In the genomic region with DNA sequence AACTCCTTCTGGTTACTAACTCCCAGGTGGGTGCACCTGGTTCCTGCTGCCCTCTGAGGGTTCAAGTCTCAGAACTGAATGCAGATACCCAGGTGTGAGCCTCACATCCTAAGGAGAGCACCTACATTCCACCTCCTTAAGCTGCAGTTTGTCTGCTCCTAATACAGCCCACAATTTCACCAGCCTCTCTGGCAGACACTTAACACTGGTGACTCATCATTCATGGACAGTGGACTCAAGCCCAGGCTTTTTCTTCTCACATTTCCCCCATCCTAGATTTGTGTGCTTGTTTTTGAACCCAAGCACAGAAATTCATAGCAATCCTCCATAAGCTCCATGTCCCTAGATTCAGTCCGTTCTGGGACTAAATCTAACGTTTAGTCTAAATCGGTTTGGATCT, we compare ENCODE assay signal across 1 cellular context.
TF ChIP-seq lines count a peak whose summit lies in the region.

No MANE protein-coding gene starts in this region.

TF ChIP-seq in IMR-90, 13 proteins besides CTCF, POLR2A, EP300 and RAD21 (continued from another document):
- TF ChIP-seq, protein P1, sequence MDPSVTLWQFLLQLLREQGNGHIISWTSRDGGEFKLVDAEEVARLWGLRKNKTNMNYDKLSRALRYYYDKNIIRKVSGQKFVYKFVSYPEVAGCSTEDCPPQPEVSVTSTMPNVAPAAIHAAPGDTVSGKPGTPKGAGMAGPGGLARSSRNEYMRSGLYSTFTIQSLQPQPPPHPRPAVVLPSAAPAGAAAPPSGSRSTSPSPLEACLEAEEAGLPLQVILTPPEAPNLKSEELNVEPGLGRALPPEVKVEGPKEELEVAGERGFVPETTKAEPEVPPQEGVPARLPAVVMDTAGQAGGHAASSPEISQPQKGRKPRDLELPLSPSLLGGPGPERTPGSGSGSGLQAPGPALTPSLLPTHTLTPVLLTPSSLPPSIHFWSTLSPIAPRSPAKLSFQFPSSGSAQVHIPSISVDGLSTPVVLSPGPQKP (IDR thresholded peaks at IDR 0.05; ENCODE audit: borderline replicate concordance, low read depth, low read length) = no peak
- TF ChIP-seq CEBPB (IDR thresholded peaks at IDR 0.05; ENCODE audit: low read depth, low read length) = no peak
- TF ChIP-seq SMC3 (IDR thresholded peaks at IDR 0.05; ENCODE audit: low read depth, low read length) = no peak
- TF ChIP-seq BHLHE40 (IDR thresholded peaks at IDR 0.05; ENCODE audit: low read depth, low read length) = no peak
- no peak for TF ChIP-seq NFE2L2 (IDR thresholded peaks at IDR 0.05; ENCODE audit: low read depth, low read length)
- no peak for TF ChIP-seq MAFK (IDR thresholded peaks at IDR 0.05; ENCODE audit: low read depth, low read length)
- TF ChIP-seq CHD1 (IDR thresholded peaks at IDR 0.05; ENCODE audit: low read depth, low read length) = no peak
- no peak for TF ChIP-seq RFX5 (IDR thresholded peaks at IDR 0.05; ENCODE audit: low read depth, low read length)
